Comparison of ENCODE assay signal across 1 cellular context in genomic region chr1:4267381-4268261, GRCh38.
TF ChIP-seq lines count a peak whose summit lies in the region.

No MANE protein-coding gene starts in this region.

TF ChIP-seq in GM12878, 131 proteins besides CTCF, POLR2A, EP300 and RAD21 (continued from another document):
- TF ChIP-seq PKNOX1 (IDR thresholded peaks at IDR 0.05) (0 out of 2 replicates have a peak, but pooled peaks have one; percentile 19), PML (IDR thresholded peaks at IDR 0.05; ENCODE audit: low read length) (no peak), SREBF2 (IDR thresholded peaks at IDR 0.05; ENCODE audit: low read length) (no peak), CHD4 (IDR thresholded peaks at IDR 0.05) (no peak), JUND (IDR thresholded peaks at IDR 0.05; ENCODE audit: low read depth, low read length) (no peak), NFXL1 (IDR thresholded peaks at IDR 0.05; ENCODE audit: borderline replicate concordance) (no peak), IRF5 (IDR thresholded peaks at IDR 0.05; ENCODE audit: borderline replicate concordance) (no peak), ATF7 (IDR thresholded peaks at IDR 0.05; ENCODE audit: low read depth) (0 out of 2 replicates have a peak, but pooled peaks have one; percentile 13), MTA2 (IDR thresholded peaks at IDR 0.05; ENCODE audit: low read depth) (0 out of 2 replicates have a peak, but pooled peaks have one; percentile 36), IKZF2 (IDR thresholded peaks at IDR 0.05) (peak in 1 of 2 experiments; percentile 47; a peak in 1 of 4 replicates), GATAD2B (conservative IDR thresholded peaks at IDR 0.05; ENCODE audit: low read depth) (no peak), NKRF (conservative IDR thresholded peaks at IDR 0.05) (no peak), NR2F1 (conservative IDR thresholded peaks at IDR 0.05) (0 out of 2 replicates have a peak, but pooled peaks have one; percentile 25), KLF5 (IDR thresholded peaks at IDR 0.05; ENCODE audit: partially characterized antibody) (no peak), NBN (IDR thresholded peaks at IDR 0.05) (0 out of 2 replicates have a peak, but pooled peaks have one; percentile 42), ZZZ3 (IDR thresholded peaks at IDR 0.05; ENCODE audit: control insufficient read depth, insufficient read length, low read depth) (no peak), JUNB (IDR thresholded peaks at IDR 0.05) (no peak), ZNF622 (IDR thresholded peaks at IDR 0.05) (no peak), IKZF1 (conservative IDR thresholded peaks at IDR 0.05) (peak; percentile 43; the same call in 1 of the 2 replicates), POU2F2 (IDR thresholded peaks at IDR 0.05; ENCODE audit: borderline replicate concordance, low read depth, low read length) (no peak), STAT1 (conservative IDR thresholded peaks at IDR 0.05) (no peak), ATF3 (IDR thresholded peaks at IDR 0.05; ENCODE audit: borderline replicate concordance, extremely low read depth, low read depth, low read length) (no peak), USF1 (IDR thresholded peaks at IDR 0.05; ENCODE audit: borderline replicate concordance, extremely low read length, insufficient read depth, low read depth, low read length) (no peak), DPF2 (IDR thresholded peaks at IDR 0.05) (no peak)
